Comparison of ENCODE assay signal across 22 cellular contexts in genomic region chr12:89363582-89363981, GRCh38. TPM values are rescaled to one million over a fixed set of nuclear protein-coding genes. Genes with fewer than 3 reads are reported as not detected.
A peak's percentile ranks its signal among the peaks of the same experiment; 100 is the strongest.
DNase-seq lines count a peak whose midpoint lies in the region; ATAC-seq and TF ChIP-seq lines count a peak whose summit lies in the region.
"Had no signal": no experiment of that assay in that cellular context is flagged by ENCODE, and none has a peak within 500 bp of the region (broad histone marks: within the 10 kb centered on the region; RNA-seq: fewer than 3 reads in every experiment).

No MANE protein-coding gene starts in this region.

- no peaks in the 10 kb centered on the region for H3K27me3 ChIP-seq in heart left ventricle
- H3K27me3 ChIP-seq: Peyer's patch had no signal

- no peaks in the 10 kb centered on the region for H3K27me3 Mint-ChIP-seq in activated naive CD8-positive, alpha-beta T cell treated with anti-CD3 and anti-CD28 coated beads, Interleukin-2, amount 50 U/mL, for 24 hours
- H3K27me3 Mint-ChIP-seq in activated naive CD8-positive, alpha-beta T cell treated with anti-CD3 and anti-CD28 coated beads for 36 hours, result peaks cover 4% of the 10 kb centered on the region
- H3K27me3 Mint-ChIP-seq in activated CD4-positive, alpha-beta memory T cell treated with anti-CD3 and anti-CD28 coated beads for 36 hours, result no peaks in the 10 kb centered on the region
- H3K27me3 Mint-ChIP-seq in nephron progenitor cell (ENCODE audit: low read depth, poor library complexity), result no peaks in the 10 kb centered on the region
- peaks cover 8% of the 10 kb centered on the region for H3K27me3 Mint-ChIP-seq in activated CD8-positive, alpha-beta T cell treated with anti-CD3 and anti-CD28 coated beads for 36 hours
- H3K27me3 Mint-ChIP-seq: B cell had no signal

- peak overlapping the region in 9 of 12 donors; percentile 10 to 57 (median 37) for H3K27ac ChIP-seq in heart left ventricle
- H3K27ac ChIP-seq: A549 had no signal

- H3K4me1 ChIP-seq in heart left ventricle, result peaks cover 0 to 23% (median 9%) of the 10 kb centered on the region in 12 donors
- H3K4me1 ChIP-seq: A549 had no signal

- no peak overlapping the region for H3K4me3 ChIP-seq in heart left ventricle
- H3K4me3 ChIP-seq: A549, Peyer's patch had no signal

- ATAC-seq in activated naive CD8-positive, alpha-beta T cell treated with anti-CD3 and anti-CD28 coated beads, Interleukin-2, amount 50 U/mL, for 24 hours, result no peak
- ATAC-seq in heart left ventricle (peak in 2 of 4 donors; percentile 22 to 50), HG03135 (IDR thresholded peaks at IDR 0.05; ENCODE audit: unreplicated experiment) (no peak)
- no peak for ATAC-seq in activated CD8-positive, alpha-beta T cell treated with anti-CD3 and anti-CD28 coated beads for 36 hours

- H3K36me3 Mint-ChIP-seq in activated naive CD8-positive, alpha-beta T cell treated with anti-CD3 and anti-CD28 coated beads, Interleukin-2, amount 50 U/mL, for 24 hours (ENCODE audit: low read depth), result no peaks in the 10 kb centered on the region
- H3K36me3 Mint-ChIP-seq in activated naive CD8-positive, alpha-beta T cell treated with anti-CD3 and anti-CD28 coated beads for 36 hours, result no peaks in the 10 kb centered on the region
- no peaks in the 10 kb centered on the region for H3K36me3 Mint-ChIP-seq in activated CD4-positive, alpha-beta memory T cell treated with anti-CD3 and anti-CD28 coated beads for 36 hours
- peaks cover 65% of the 10 kb centered on the region for H3K36me3 Mint-ChIP-seq in nephron progenitor cell (ENCODE audit: low read depth)
- H3K36me3 Mint-ChIP-seq in activated CD8-positive, alpha-beta T cell treated with anti-CD3 and anti-CD28 coated beads for 36 hours (ENCODE audit: low read depth), result no peaks in the 10 kb centered on the region

- H3K36me3 ChIP-seq in heart left ventricle, result peaks cover 0 to 13% (median 0%) of the 10 kb centered on the region in 9 donors
- H3K36me3 ChIP-seq: Peyer's patch had no signal

- no peak for TF ChIP-seq POLR2A in heart left ventricle (IDR thresholded peaks at IDR 0.05)

- DNase-seq in activated naive CD8-positive, alpha-beta T cell treated with anti-CD3 and anti-CD28 coated beads, Interleukin-2, amount 50 U/mL, for 24 hours, result no peak
- DNase-seq in activated naive CD8-positive, alpha-beta T cell treated with anti-CD3 and anti-CD28 coated beads for 36 hours, result no peak
- no peak for DNase-seq in activated CD4-positive, alpha-beta memory T cell treated with anti-CD3 and anti-CD28 coated beads for 36 hours
- DNase-seq in heart left ventricle (no peak), nephron progenitor cell (no peak), NCI-H2107 treated with DMSO at 0.1 percent for 48 hours (lab: John Stamatoyannopoulos, UW; ENCODE audit: unreplicated experiment) (no peak)
- DNase-seq in activated CD8-positive, alpha-beta T cell treated with anti-CD3 and anti-CD28 coated beads for 36 hours, result no peak
- DNase-seq: DMS79, H9, Karpas-422, MV-4-11, NCI-H1105 treated with DMSO at 0.1 percent for 48 hours, NCI-H2029 treated with DMSO at 0.1 percent for 48 hours, NCI-H2171, NCI-H345, NCI-H524, NCI-H82, Peyer's patch had no signal

- peak overlapping the region; percentile 5 for H3K27ac Mint-ChIP-seq in activated naive CD8-positive, alpha-beta T cell treated with anti-CD3 and anti-CD28 coated beads, Interleukin-2, amount 50 U/mL, for 24 hours
- H3K27ac Mint-ChIP-seq in activated naive CD8-positive, alpha-beta T cell treated with anti-CD3 and anti-CD28 coated beads for 36 hours, result no peak overlapping the region
- peak overlapping the region; percentile 74 for H3K27ac Mint-ChIP-seq in activated CD4-positive, alpha-beta memory T cell treated with anti-CD3 and anti-CD28 coated beads for 36 hours
- H3K27ac Mint-ChIP-seq in nephron progenitor cell, result peak overlapping the region; percentile 2
- no peak overlapping the region for H3K27ac Mint-ChIP-seq in activated CD8-positive, alpha-beta T cell treated with anti-CD3 and anti-CD28 coated beads for 36 hours
- H3K27ac Mint-ChIP-seq: B cell, CD14-positive monocyte, H9 had no signal

- no peak for TF ChIP-seq CTCF in heart left ventricle (IDR thresholded peaks at IDR 0.05)
- no peak for TF ChIP-seq CTCF in nephron progenitor cell (IDR thresholded peaks at IDR 0.05)
- TF ChIP-seq CTCF in activated CD8-positive, alpha-beta T cell treated with anti-CD3 and anti-CD28 coated beads for 36 hours (IDR thresholded peaks at IDR 0.05), result no peak

- H3K9me3 Mint-ChIP-seq in activated naive CD8-positive, alpha-beta T cell treated with anti-CD3 and anti-CD28 coated beads, Interleukin-2, amount 50 U/mL, for 24 hours, result no peaks in the 10 kb centered on the region
- no peaks in the 10 kb centered on the region for H3K9me3 Mint-ChIP-seq in activated naive CD8-positive, alpha-beta T cell treated with anti-CD3 and anti-CD28 coated beads for 36 hours
- no peaks in the 10 kb centered on the region for H3K9me3 Mint-ChIP-seq in activated CD4-positive, alpha-beta memory T cell treated with anti-CD3 and anti-CD28 coated beads for 36 hours
- H3K9me3 Mint-ChIP-seq in nephron progenitor cell, result no peaks in the 10 kb centered on the region
- H3K9me3 Mint-ChIP-seq in activated CD8-positive, alpha-beta T cell treated with anti-CD3 and anti-CD28 coated beads for 36 hours, result no peaks in the 10 kb centered on the region
- H3K9me3 Mint-ChIP-seq: CD14-positive monocyte, H9 had no signal

- no peaks in the 10 kb centered on the region for H3K4me1 Mint-ChIP-seq in activated naive CD8-positive, alpha-beta T cell treated with anti-CD3 and anti-CD28 coated beads, Interleukin-2, amount 50 U/mL, for 24 hours
- H3K4me1 Mint-ChIP-seq in activated naive CD8-positive, alpha-beta T cell treated with anti-CD3 and anti-CD28 coated beads for 36 hours, result no peaks in the 10 kb centered on the region
- H3K4me1 Mint-ChIP-seq in activated CD4-positive, alpha-beta memory T cell treated with anti-CD3 and anti-CD28 coated beads for 36 hours (ENCODE audit: low read depth), result peaks cover 16% of the 10 kb centered on the region
- H3K4me1 Mint-ChIP-seq in nephron progenitor cell, result peaks cover 57% of the 10 kb centered on the region
- no peaks in the 10 kb centered on the region for H3K4me1 Mint-ChIP-seq in activated CD8-positive, alpha-beta T cell treated with anti-CD3 and anti-CD28 coated beads for 36 hours (ENCODE audit: low read depth)
- H3K4me1 Mint-ChIP-seq: B cell, CD14-positive monocyte had no signal

- H3K4me3 Mint-ChIP-seq in activated naive CD8-positive, alpha-beta T cell treated with anti-CD3 and anti-CD28 coated beads, Interleukin-2, amount 50 U/mL, for 24 hours, result no peak overlapping the region
- no peak overlapping the region for H3K4me3 Mint-ChIP-seq in activated naive CD8-positive, alpha-beta T cell treated with anti-CD3 and anti-CD28 coated beads for 36 hours
- H3K4me3 Mint-ChIP-seq in activated CD4-positive, alpha-beta memory T cell treated with anti-CD3 and anti-CD28 coated beads for 36 hours, result no peak overlapping the region
- H3K4me3 Mint-ChIP-seq in nephron progenitor cell, result no peak overlapping the region
- H3K4me3 Mint-ChIP-seq in activated CD8-positive, alpha-beta T cell treated with anti-CD3 and anti-CD28 coated beads for 36 hours, result no peak overlapping the region
- H3K4me3 Mint-ChIP-seq: B cell, CD14-positive monocyte, H9 had no signal

- no peaks in the 10 kb centered on the region for H3K9me3 ChIP-seq in heart left ventricle
- H3K9me3 ChIP-seq: A549, Peyer's patch had no signal

- CTCF ChIA-PET in activated CD4-positive, alpha-beta memory T cell treated with anti-CD3 and anti-CD28 coated beads for 36 hours (lab: Charles Lee), result interaction anchor here (2.2 kb wide), 1 partner anchor 9 kb away, joined by 5 read pairs; no protein-coding TSS in a partner anchor
- CTCF ChIA-PET in activated CD8-positive, alpha-beta T cell treated with anti-CD3 and anti-CD28 coated beads for 36 hours (lab: Charles Lee), result interaction anchor here (1.1 kb wide), 1 partner anchor 26 kb away, joined by 4 read pairs; no protein-coding TSS in a partner anchor

- intact Hi-C loops in activated CD4-positive, alpha-beta memory T cell treated with anti-CD3 and anti-CD28 coated beads for 36 hours (cut with micrococcal nuclease), result loop anchor here (1.0 kb wide), 3 partner anchors 11 to 35 kb away; partner anchors contain the start of gene DUSP6
- intact Hi-C loops in heart left ventricle (cut with DNase I), result loop anchor here in 1 of 10 donors (10.0 kb wide), 1 partner anchor 161 kb away; the partner anchor contains the start of genes GALNT4 and POC1B
- intact Hi-C loops in activated CD8-positive, alpha-beta T cell treated with anti-CD3 and anti-CD28 coated beads for 36 hours (cut with micrococcal nuclease), result no loop called here

- POLR2A ChIA-PET in activated CD4-positive, alpha-beta memory T cell treated with anti-CD3 and anti-CD28 coated beads for 36 hours (lab: Charles Lee), result interaction anchor here (1.0 to 2.1 kb wide), 4 partner anchors 10 to 324 kb away, joined by 3 to 8 read pairs (median 6); partner anchors contain the start of gene DUSP6
- POLR2A ChIA-PET in activated CD8-positive, alpha-beta T cell treated with anti-CD3 and anti-CD28 coated beads for 36 hours (lab: Charles Lee), result no interaction called here

RNA-seq across cellular contexts. Expression of gene DUSP6, which starts 11.3 kb away (rescaled TPM):
- 10 to 100 TPM; 15.3 to 15.6 TPM for total RNA-seq in activated naive CD8-positive, alpha-beta T cell treated with anti-CD3 and anti-CD28 coated beads for 36 hours
- total RNA-seq in activated CD4-positive, alpha-beta memory T cell treated with anti-CD3 and anti-CD28 coated beads for 36 hours, result 10 to 100 TPM; 86.7 to 87.9 TPM
- 10 to 100 TPM; 11.4 to 66.7 (median 24.5) TPM for total RNA-seq in heart left ventricle
- 10 to 100 TPM in 1 of 2 donors, 1 to 10 TPM in 1; 4.8 to 20.3 TPM for polyA plus RNA-seq in heart left ventricle
- 10 to 100 TPM; 15.3 to 16.6 TPM for total RNA-seq in activated CD8-positive, alpha-beta T cell treated with anti-CD3 and anti-CD28 coated beads for 36 hours

Comparison
In these comparisons a context has a peak if more than half of its experiments do, and no peak if none do; other contexts are left out.
1. H3K27ac Mint-ChIP-seq: peak in activated naive CD8-positive, alpha-beta T cell treated with anti-CD3 and anti-CD28 coated beads, Interleukin-2, amount 50 U/mL, for 24 hours (single experiment), activated CD4-positive, alpha-beta memory T cell treated with anti-CD3 and anti-CD28 coated beads for 36 hours (single experiment) and nephron progenitor cell (single experiment); none in activated naive CD8-positive, alpha-beta T cell treated with anti-CD3 and anti-CD28 coated beads for 36 hours (single experiment) and activated CD8-positive, alpha-beta T cell treated with anti-CD3 and anti-CD28 coated beads for 36 hours (single experiment).